Comparison of ENCODE assay signal across 1 cellular context in the genomic region with DNA sequence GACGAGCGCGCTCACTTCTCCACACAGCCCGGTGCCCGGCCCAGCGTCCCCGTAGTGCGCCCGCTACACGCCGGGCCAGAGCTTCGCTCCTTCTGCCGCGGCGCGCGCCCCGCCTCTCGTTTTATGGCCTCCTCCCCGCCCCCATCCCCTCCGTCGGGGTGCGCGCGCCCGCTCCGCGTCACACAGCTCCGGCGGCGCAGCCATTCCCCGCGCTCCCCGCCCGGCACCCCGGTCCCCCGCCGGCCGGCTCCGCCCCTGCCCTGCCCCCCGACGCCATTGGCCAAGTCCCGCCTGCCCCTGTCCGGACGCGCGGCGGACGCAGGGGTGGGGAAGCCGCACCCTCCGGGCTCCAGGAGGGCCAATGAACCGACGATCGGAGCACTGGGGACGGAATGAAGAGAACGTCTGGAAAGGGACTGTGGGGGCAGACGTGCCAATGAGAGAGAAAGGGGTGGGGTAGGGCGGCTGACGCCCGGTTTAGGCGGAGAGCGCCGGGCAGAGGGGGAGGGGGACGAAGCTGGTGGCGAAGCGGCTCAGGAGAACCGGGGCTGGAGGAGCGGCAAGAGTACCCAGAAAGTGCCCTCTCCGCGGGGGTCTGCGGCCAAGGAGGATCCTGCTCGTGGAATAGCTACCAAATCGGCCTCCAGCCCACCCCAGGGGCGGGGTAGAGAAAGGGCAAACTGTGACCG.
TF ChIP-seq lines count a peak whose summit lies in the region.

A gene with protein sequence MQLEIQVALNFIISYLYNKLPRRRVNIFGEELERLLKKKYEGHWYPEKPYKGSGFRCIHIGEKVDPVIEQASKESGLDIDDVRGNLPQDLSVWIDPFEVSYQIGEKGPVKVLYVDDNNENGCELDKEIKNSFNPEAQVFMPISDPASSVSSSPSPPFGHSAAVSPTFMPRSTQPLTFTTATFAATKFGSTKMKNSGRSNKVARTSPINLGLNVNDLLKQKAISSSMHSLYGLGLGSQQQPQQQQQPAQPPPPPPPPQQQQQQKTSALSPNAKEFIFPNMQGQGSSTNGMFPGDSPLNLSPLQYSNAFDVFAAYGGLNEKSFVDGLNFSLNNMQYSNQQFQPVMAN (minus strand): TSS at position 94 of the 689 bp plus-strand sequence. CDS start 2,337 bp downstream, outside the sequence.

TF ChIP-seq in HepG2, 621 proteins besides CTCF, POLR2A, EP300 and RAD21 (continued from another document and continues in another):
- TF ChIP-seq POLR2AphosphoS5 (IDR thresholded peaks at IDR 0.05; ENCODE audit: low read depth, low read length) (peak; percentile 98), ELF1 (CRISPR knock-in tag; IDR thresholded peaks at IDR 0.05) (0 out of 2 replicates have a peak, but pooled peaks have one; percentile 32), ZNF704 (CRISPR knock-in tag; IDR thresholded peaks at IDR 0.05; ENCODE audit: borderline replicate concordance) (peak; percentile 79; the same call in 1 of the 2 replicates), ZFP36L2 (CRISPR knock-in tag; IDR thresholded peaks at IDR 0.05) (no peak), ZNF749 (CRISPR knock-in tag; IDR thresholded peaks at IDR 0.05; ENCODE audit: borderline replicate concordance) (peak; percentile 89; the same call in 1 of the 2 replicates), SCMH1 (CRISPR knock-in tag; IDR thresholded peaks at IDR 0.05; ENCODE audit: borderline replicate concordance) (no peak), HOXA7 (CRISPR knock-in tag; IDR thresholded peaks at IDR 0.05) (no peak), FOXA3 (CRISPR knock-in tag; IDR thresholded peaks at IDR 0.05) (peak; percentile 58; the same call in 1 of the 2 replicates), SUZ12 (IDR thresholded peaks at IDR 0.05; ENCODE audit: low read depth, low read length) (peak; percentile 16; the same call in 1 of the 2 replicates), NFATC3 (CRISPR knock-in tag; IDR thresholded peaks at IDR 0.05) (no peak; the same call in 1 of the 2 replicates), NAIF1 (CRISPR knock-in tag; IDR thresholded peaks at IDR 0.05; ENCODE audit: borderline replicate concordance) (no peak; the same call in none of the 2 replicates), NFYC (CRISPR knock-in tag; IDR thresholded peaks at IDR 0.05) (peak; percentile 71), ZNF331 (CRISPR knock-in tag; IDR thresholded peaks at IDR 0.05) (peak; percentile 94), ZFP36 (IDR thresholded peaks at IDR 0.05; ENCODE audit: borderline replicate concordance, low read depth, low read length, partially characterized antibody) (no peak), ZNF446 (CRISPR knock-in tag; IDR thresholded peaks at IDR 0.05) (no peak; the same call in 1 of the 2 replicates), NONO (IDR thresholded peaks at IDR 0.05) (no peak), NONO (CRISPR knock-in tag; conservative IDR thresholded peaks at IDR 0.05) (peak; percentile 66), IKZF1 (IDR thresholded peaks at IDR 0.05) (no peak), RBM39 (IDR thresholded peaks at IDR 0.05; ENCODE audit: low read depth, low read length, poor library complexity, severe bottlenecking) (peak; percentile 92), ZFP82 (CRISPR knock-in tag; IDR thresholded peaks at IDR 0.05; ENCODE audit: borderline replicate concordance) (peak; percentile 84; the same call in 1 of the 2 replicates), KLF9 (CRISPR knock-in tag; IDR thresholded peaks at IDR 0.05; ENCODE audit: low read depth) (peak; percentile 81; the same call in 1 of the 2 replicates), ZNF891 (CRISPR knock-in tag; IDR thresholded peaks at IDR 0.05) (peak; percentile 86; the same call in 1 of the 2 replicates), DMAP1 (CRISPR knock-in tag; IDR thresholded peaks at IDR 0.05) (peak; percentile 52; the same call in 1 of the 2 replicates), ZNF616 (CRISPR knock-in tag; IDR thresholded peaks at IDR 0.05; ENCODE audit: low read depth) (peak; percentile 82), GPN1 (CRISPR knock-in tag; IDR thresholded peaks at IDR 0.05; ENCODE audit: borderline replicate concordance) (peak; percentile 94; the same call in 1 of the 2 replicates), SIX1 (CRISPR knock-in tag; IDR thresholded peaks at IDR 0.05; ENCODE audit: borderline replicate concordance) (no peak; the same call in 1 of the 2 replicates), IKZF5 (CRISPR knock-in tag; IDR thresholded peaks at IDR 0.05) (peak; percentile 94), BCL6 (CRISPR knock-in tag; IDR thresholded peaks at IDR 0.05) (peak; percentile 72), ZNF101 (CRISPR knock-in tag; IDR thresholded peaks at IDR 0.05; ENCODE audit: borderline replicate concordance, low read depth) (peak; percentile 87), ZBTB42 (CRISPR knock-in tag; IDR thresholded peaks at IDR 0.05) (peak; percentile 88), ETV5 (CRISPR knock-in tag; IDR thresholded peaks at IDR 0.05; ENCODE audit: borderline replicate concordance) (peak; percentile 44), ZNF816 (CRISPR knock-in tag; IDR thresholded peaks at IDR 0.05; ENCODE audit: borderline replicate concordance) (no peak), SRY (CRISPR knock-in tag; IDR thresholded peaks at IDR 0.05) (peak; percentile 95), PBX2 (CRISPR knock-in tag; IDR thresholded peaks at IDR 0.05) (no peak), PCBP2 (optimal IDR thresholded peaks at IDR 0.05; ENCODE audit: low read depth, low read length, poor library complexity, severe bottlenecking) (no peak), ZSCAN29 (CRISPR knock-in tag; conservative IDR thresholded peaks at IDR 0.05) (no peak), NRL (CRISPR knock-in tag; IDR thresholded peaks at IDR 0.05; ENCODE audit: borderline replicate concordance) (0 out of 2 replicates have a peak, but pooled peaks have one; percentile 60), ZNF569 (CRISPR knock-in tag; IDR thresholded peaks at IDR 0.05; ENCODE audit: borderline replicate concordance) (no peak), RCOR2 (CRISPR knock-in tag; IDR thresholded peaks at IDR 0.05) (peak; percentile 30; the same call in 1 of the 2 replicates), MLLT10 (CRISPR knock-in tag; IDR thresholded peaks at IDR 0.05) (no peak), MIER2 (CRISPR knock-in tag; IDR thresholded peaks at IDR 0.05) (0 out of 2 replicates have a peak, but pooled peaks have one; percentile 21), ZNF7 (CRISPR knock-in tag; IDR thresholded peaks at IDR 0.05) (peak; percentile 3; the same call in 1 of the 2 replicates), HINFP (CRISPR knock-in tag; IDR thresholded peaks at IDR 0.05; ENCODE audit: low read depth) (peak; percentile 7; the same call in 1 of the 2 replicates)
- TF ChIP-seq, protein P1, sequence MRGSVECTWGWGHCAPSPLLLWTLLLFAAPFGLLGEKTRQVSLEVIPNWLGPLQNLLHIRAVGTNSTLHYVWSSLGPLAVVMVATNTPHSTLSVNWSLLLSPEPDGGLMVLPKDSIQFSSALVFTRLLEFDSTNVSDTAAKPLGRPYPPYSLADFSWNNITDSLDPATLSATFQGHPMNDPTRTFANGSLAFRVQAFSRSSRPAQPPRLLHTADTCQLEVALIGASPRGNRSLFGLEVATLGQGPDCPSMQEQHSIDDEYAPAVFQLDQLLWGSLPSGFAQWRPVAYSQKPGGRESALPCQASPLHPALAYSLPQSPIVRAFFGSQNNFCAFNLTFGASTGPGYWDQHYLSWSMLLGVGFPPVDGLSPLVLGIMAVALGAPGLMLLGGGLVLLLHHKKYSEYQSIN (CRISPR knock-in tag; IDR thresholded peaks at IDR 0.05; ENCODE audit: borderline replicate concordance): no peak; the same call in none of the 2 replicates
- TF ChIP-seq, protein P2, sequence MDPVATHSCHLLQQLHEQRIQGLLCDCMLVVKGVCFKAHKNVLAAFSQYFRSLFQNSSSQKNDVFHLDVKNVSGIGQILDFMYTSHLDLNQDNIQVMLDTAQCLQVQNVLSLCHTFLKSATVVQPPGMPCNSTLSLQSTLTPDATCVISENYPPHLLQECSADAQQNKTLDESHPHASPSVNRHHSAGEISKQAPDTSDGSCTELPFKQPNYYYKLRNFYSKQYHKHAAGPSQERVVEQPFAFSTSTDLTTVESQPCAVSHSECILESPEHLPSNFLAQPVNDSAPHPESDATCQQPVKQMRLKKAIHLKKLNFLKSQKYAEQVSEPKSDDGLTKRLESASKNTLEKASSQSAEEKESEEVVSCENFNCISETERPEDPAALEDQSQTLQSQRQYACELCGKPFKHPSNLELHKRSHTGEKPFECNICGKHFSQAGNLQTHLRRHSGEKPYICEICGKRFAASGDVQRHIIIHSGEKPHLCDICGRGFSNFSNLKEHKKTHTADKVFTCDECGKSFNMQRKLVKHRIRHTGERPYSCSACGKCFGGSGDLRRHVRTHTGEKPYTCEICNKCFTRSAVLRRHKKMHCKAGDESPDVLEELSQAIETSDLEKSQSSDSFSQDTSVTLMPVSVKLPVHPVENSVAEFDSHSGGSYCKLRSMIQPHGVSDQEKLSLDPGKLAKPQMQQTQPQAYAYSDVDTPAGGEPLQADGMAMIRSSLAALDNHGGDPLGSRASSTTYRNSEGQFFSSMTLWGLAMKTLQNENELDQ (CRISPR knock-in tag; IDR thresholded peaks at IDR 0.05; ENCODE audit: borderline replicate concordance): peak; percentile 92; the same call in 1 of the 2 replicates
- TF ChIP-seq, protein P3, sequence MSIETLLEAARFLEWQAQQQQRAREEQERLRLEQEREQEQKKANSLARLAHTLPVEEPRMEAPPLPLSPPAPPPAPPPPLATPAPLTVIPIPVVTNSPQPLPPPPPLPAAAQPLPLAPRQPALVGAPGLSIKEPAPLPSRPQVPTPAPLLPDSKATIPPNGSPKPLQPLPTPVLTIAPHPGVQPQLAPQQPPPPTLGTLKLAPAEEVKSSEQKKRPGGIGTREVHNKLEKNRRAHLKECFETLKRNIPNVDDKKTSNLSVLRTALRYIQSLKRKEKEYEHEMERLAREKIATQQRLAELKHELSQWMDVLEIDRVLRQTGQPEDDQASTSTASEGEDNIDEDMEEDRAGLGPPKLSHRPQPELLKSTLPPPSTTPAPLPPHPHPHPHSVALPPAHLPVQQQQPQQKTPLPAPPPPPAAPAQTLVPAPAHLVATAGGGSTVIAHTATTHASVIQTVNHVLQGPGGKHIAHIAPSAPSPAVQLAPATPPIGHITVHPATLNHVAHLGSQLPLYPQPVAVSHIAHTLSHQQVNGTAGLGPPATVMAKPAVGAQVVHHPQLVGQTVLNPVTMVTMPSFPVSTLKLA (IDR thresholded peaks at IDR 0.05): peak; percentile 37; the same call in 1 of the 2 replicates
- TF ChIP-seq, protein P4, sequence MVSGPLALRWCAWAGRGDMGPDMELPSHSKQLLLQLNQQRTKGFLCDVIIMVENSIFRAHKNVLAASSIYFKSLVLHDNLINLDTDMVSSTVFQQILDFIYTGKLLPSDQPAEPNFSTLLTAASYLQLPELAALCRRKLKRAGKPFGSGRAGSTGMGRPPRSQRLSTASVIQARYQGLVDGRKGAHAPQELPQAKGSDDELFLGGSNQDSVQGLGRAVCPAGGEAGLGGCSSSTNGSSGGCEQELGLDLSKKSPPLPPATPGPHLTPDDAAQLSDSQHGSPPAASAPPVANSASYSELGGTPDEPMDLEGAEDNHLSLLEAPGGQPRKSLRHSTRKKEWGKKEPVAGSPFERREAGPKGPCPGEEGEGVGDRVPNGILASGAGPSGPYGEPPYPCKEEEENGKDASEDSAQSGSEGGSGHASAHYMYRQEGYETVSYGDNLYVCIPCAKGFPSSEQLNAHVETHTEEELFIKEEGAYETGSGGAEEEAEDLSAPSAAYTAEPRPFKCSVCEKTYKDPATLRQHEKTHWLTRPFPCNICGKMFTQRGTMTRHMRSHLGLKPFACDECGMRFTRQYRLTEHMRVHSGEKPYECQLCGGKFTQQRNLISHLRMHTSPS (CRISPR knock-in tag; IDR thresholded peaks at IDR 0.05; ENCODE audit: low read depth): peak; percentile 88
- TF ChIP-seq, protein P5, sequence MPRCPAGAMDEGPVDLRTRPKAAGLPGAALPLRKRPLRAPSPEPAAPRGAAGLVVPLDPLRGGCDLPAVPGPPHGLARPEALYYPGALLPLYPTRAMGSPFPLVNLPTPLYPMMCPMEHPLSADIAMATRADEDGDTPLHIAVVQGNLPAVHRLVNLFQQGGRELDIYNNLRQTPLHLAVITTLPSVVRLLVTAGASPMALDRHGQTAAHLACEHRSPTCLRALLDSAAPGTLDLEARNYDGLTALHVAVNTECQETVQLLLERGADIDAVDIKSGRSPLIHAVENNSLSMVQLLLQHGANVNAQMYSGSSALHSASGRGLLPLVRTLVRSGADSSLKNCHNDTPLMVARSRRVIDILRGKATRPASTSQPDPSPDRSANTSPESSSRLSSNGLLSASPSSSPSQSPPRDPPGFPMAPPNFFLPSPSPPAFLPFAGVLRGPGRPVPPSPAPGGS (CRISPR knock-in tag; IDR thresholded peaks at IDR 0.05): peak; percentile 85; the same call in 1 of the 2 replicates
